Comparison of ENCODE assay signal across 20 cellular contexts in genomic region chr3:13400114-13400696, GRCh38. TPM values are rescaled to one million over a fixed set of nuclear protein-coding genes. Genes with fewer than 3 reads are reported as not detected.
DNase-seq lines count a peak whose midpoint lies in the region; ATAC-seq and TF ChIP-seq lines count a peak whose summit lies in the region.
"Had no signal": no experiment of that assay in that cellular context is flagged by ENCODE, and none has a peak within 500 bp of the region (broad histone marks: within the 10 kb centered on the region; RNA-seq: fewer than 3 reads in every experiment).

No MANE protein-coding gene starts in this region.

- H3K9me3 Mint-ChIP-seq in natural killer cell: no peaks in the 10 kb centered on the region
- no peaks in the 10 kb centered on the region for H3K9me3 Mint-ChIP-seq in natural killer cell treated with Interleukin-12 subunit alpha and Interleukin-12 subunit beta and Interleukin-15 and Interleukin-18, amount 100 ng/mL, for 72 hours
- no peaks in the 10 kb centered on the region for H3K9me3 Mint-ChIP-seq in mesothelial cell of epicardium
- H3K9me3 Mint-ChIP-seq: HFFc6 had no signal

- in situ Hi-C loops in GM23248 (cut with MboI) (no loop called here), brain microvascular endothelial cell (cut with HindIII; ENCODE audit: low pct_ligation_motif_present, low sequenced_read_pairs) (no loop called here)

- H3K4me3 Mint-ChIP-seq in natural killer cell (no peak overlapping the region), mesothelial cell of epicardium (no peak overlapping the region)
- no peak overlapping the region for H3K4me3 Mint-ChIP-seq in natural killer cell treated with Interleukin-12 subunit alpha and Interleukin-12 subunit beta and Interleukin-15 and Interleukin-18, amount 100 ng/mL, for 72 hours
- H3K4me3 Mint-ChIP-seq: CD4-positive, CD25-positive, alpha-beta regulatory T cell; HFFc6 had no signal

- H3F3A ChIP-seq in GM23248 (ENCODE audit: insufficient read depth): no peaks in the 10 kb centered on the region

- H3K9me3 ChIP-seq in GM23248 (ENCODE audit: low read depth): no peaks in the 10 kb centered on the region

- H3K36me3 ChIP-seq in GM23248 (ENCODE audit: low read depth) (no peaks in the 10 kb centered on the region), brain microvascular endothelial cell (replicated peaks) (no peaks in the 10 kb centered on the region)

- H3K27me3 Mint-ChIP-seq in natural killer cell (ENCODE audit: low read depth in 2 of 2): no peaks in the 10 kb centered on the region
- H3K27me3 Mint-ChIP-seq in natural killer cell treated with Interleukin-12 subunit alpha and Interleukin-12 subunit beta and Interleukin-15 and Interleukin-18, amount 100 ng/mL, for 72 hours: no peaks in the 10 kb centered on the region
- H3K27me3 Mint-ChIP-seq in mesothelial cell of epicardium (ENCODE audit: low read depth): no peaks in the 10 kb centered on the region
- H3K27me3 Mint-ChIP-seq: CD4-positive, CD25-positive, alpha-beta regulatory T cell had no signal

- no peak overlapping the region for H3K4me2 ChIP-seq in GM23248 (ENCODE audit: unreplicated experiment)

- no peak overlapping the region for H3K27ac ChIP-seq in GM23248
- H3K27ac ChIP-seq in brain microvascular endothelial cell: no peak overlapping the region

- no peaks in the 10 kb centered on the region for H3K9me2 ChIP-seq in GM23248 (ENCODE audit: insufficient read depth)

- H3K36me3 Mint-ChIP-seq in natural killer cell: no peaks in the 10 kb centered on the region
- H3K36me3 Mint-ChIP-seq in natural killer cell treated with Interleukin-12 subunit alpha and Interleukin-12 subunit beta and Interleukin-15 and Interleukin-18, amount 100 ng/mL, for 72 hours: peaks cover 5% of the 10 kb centered on the region
- peaks cover 8% of the 10 kb centered on the region for H3K36me3 Mint-ChIP-seq in mesothelial cell of epicardium

- no peak overlapping the region for H3K4me3 ChIP-seq in GM23248
- H3K4me3 ChIP-seq in brain microvascular endothelial cell (ENCODE audit: low read depth, low read length): no peak overlapping the region

- intact Hi-C loops in natural killer cell (cut with micrococcal nuclease): no loop called here

- no peaks in the 10 kb centered on the region for H3K4me1 ChIP-seq in GM23248 (ENCODE audit: insufficient read depth)

- DNase-seq in natural killer cell (no peak), NCI-H69 (lab: John Stamatoyannopoulos, UW) (peak; percentile 50), mesothelial cell of epicardium (ENCODE audit: low spot score in 2 of 2, unreplicated experiment in 2 of 2) (no peak), GM23248 (no peak), brain microvascular endothelial cell (no peak)
- DNase-seq in natural killer cell treated with Interleukin-12 subunit alpha and Interleukin-12 subunit beta and Interleukin-15 and Interleukin-18, amount 100 ng/mL, for 72 hours (ENCODE audit: low spot score): no peak
- no peak for DNase-seq in stimulated activated CD4-positive, alpha-beta T cell treated with anti-CD3 and anti-CD28 coated beads, Interleukin-12 subunit alpha, Interleukin-12 subunit beta, amount 100 ng/mL, for 4 hours
- DNase-seq: CD4-positive, CD25-positive, alpha-beta regulatory T cell; COR-L47; DMS153; EL; GF-D8; HFFc6; Kasumi-1; NCI-H1694; NCI-H2081; NCI-H446; OCI-M1; Right ventricle myocardium superior; SW 1271 had no signal

- no peak overlapping the region for H2AFZ ChIP-seq in GM23248

- no peaks in the 10 kb centered on the region for H4K20me1 ChIP-seq in GM23248 (ENCODE audit: insufficient read depth)

- no peak for ATAC-seq in natural killer cell
- ATAC-seq in natural killer cell treated with Interleukin-12 subunit alpha and Interleukin-12 subunit beta and Interleukin-15 and Interleukin-18, amount 100 ng/mL, for 72 hours: no peak

- WGBS in GM23248 (ENCODE audit: low coverage in 1 of 2, low lambda C conversion rate in 2 of 2, missing lambda C conversion rate in 2 of 2), 2 experiments: 36 to 41% methylated on average over 13 of the region's 13 CpGs

- H3K9ac ChIP-seq in GM23248: no peak overlapping the region

- no peaks in the 10 kb centered on the region for H3K79me2 ChIP-seq in GM23248 (ENCODE audit: insufficient read depth)

- H3K27ac Mint-ChIP-seq in natural killer cell (peak overlapping the region; percentile 50 to 68), mesothelial cell of epicardium (peak overlapping the region; percentile 12)
- H3K27ac Mint-ChIP-seq in natural killer cell treated with Interleukin-12 subunit alpha and Interleukin-12 subunit beta and Interleukin-15 and Interleukin-18, amount 100 ng/mL, for 72 hours: peak overlapping the region in 1 of 2 donors; percentile 68
- H3K27ac Mint-ChIP-seq: HFFc6 had no signal

- H3K4me1 Mint-ChIP-seq in natural killer cell: peaks cover 28 to 47% of the 10 kb centered on the region in 2 donors
- peaks cover 17 to 19% of the 10 kb centered on the region in 2 donors for H3K4me1 Mint-ChIP-seq in natural killer cell treated with Interleukin-12 subunit alpha and Interleukin-12 subunit beta and Interleukin-15 and Interleukin-18, amount 100 ng/mL, for 72 hours (ENCODE audit: low read depth in 2 of 2)
- H3K4me1 Mint-ChIP-seq in mesothelial cell of epicardium: no peaks in the 10 kb centered on the region

- H3K27me3 ChIP-seq in GM23248 (replicated peaks; ENCODE audit: insufficient read depth) (peaks cover 7% of the 10 kb centered on the region; the same call in 1 of the 2 replicates), brain microvascular endothelial cell (replicated peaks) (no peaks in the 10 kb centered on the region)

- TF ChIP-seq CTCF in natural killer cell (IDR thresholded peaks at IDR 0.05): no peak
- TF ChIP-seq CTCF in mesothelial cell of epicardium (IDR thresholded peaks at IDR 0.05; ENCODE audit: unreplicated experiment): no peak
- TF ChIP-seq CTCF in brain microvascular endothelial cell (IDR thresholded peaks at IDR 0.05; ENCODE audit: low read depth, low read length, missing control alignments): no peak

RNA-seq across cellular contexts. Expression of gene NUP210, which starts 19.9 kb away (rescaled TPM):
- total RNA-seq in natural killer cell: 100 to 1,000 TPM; 156 to 194 (median 179) TPM
- total RNA-seq in natural killer cell treated with Interleukin-12 subunit alpha and Interleukin-12 subunit beta and Interleukin-15 and Interleukin-18, amount 100 ng/mL, for 72 hours: 100 to 1,000 TPM; 106 to 224 TPM
- 25.9 to 27.9 TPM (median 26.7 TPM) in 3 replicates for total RNA-seq in mesothelial cell of epicardium
- total RNA-seq in GM23248 (2014; rRNA removed; shearing (Covaris generic)): under 0.01 TPM in 1 of 2 replicates, not detected in the other
- 0.04 and 0.18 TPM in 2 replicates for polyA plus RNA-seq in GM23248 (2016; fragmentation: Nextera tagmentation; extraction: Ambion mirVana)

Comparison
In these comparisons a context has a peak if more than half of its experiments do, and no peak if none do; other contexts are left out.
1. RNA of gene NUP210, which starts 19.9 kb away (total RNA-seq): 106 to 224 TPM in natural killer cell treated with Interleukin-12 subunit alpha and Interleukin-12 subunit beta and Interleukin-15 and Interleukin-18, amount 100 ng/mL, for 72 hours, 156 to 194 TPM in natural killer cell and 25.9 to 27.9 TPM in mesothelial cell of epicardium; under 0.01 TPM in GM23248; every median in the first group is over 10 times any median in the second.